In genomic region chr2:106708189-106708588, GRCh38 we compare ENCODE assay signal across 23 cellular contexts.
"Had no signal": no experiment of that assay in that cellular context is flagged by ENCODE, and none has a peak within 500 bp of the region (broad histone marks: within the 10 kb centered on the region; RNA-seq: fewer than 3 reads in every experiment).

No MANE protein-coding gene starts in this region.

- ATAC-seq: activated CD8-positive, alpha-beta memory T cell treated with anti-CD3 and anti-CD28 coated beads, Interleukin-2, amount 10 ng/mL, durations not matched to agents 7 days and 5 days; activated CD8-positive, alpha-beta T cell treated with anti-CD3 and anti-CD28 coated beads for 36 hours; activated naive CD8-positive, alpha-beta T cell treated with anti-CD3 and anti-CD28 coated beads, Interleukin-2, amount 50 U/mL, for 24 hours; body of pancreas; effector memory CD8-positive, alpha-beta T cell; gastrocnemius medialis; psoas muscle; right cardiac atrium; SK-N-SH treated with all-trans-retinoic acid at 6 μM for 48 hours; stimulated activated naive CD8-positive, alpha-beta T cell treated with anti-CD3 and anti-CD28 coated beads, Interleukin-15, amount 100 ng/mL, for 72 hours had no signal

- DNase-seq: activated CD4-positive, alpha-beta T cell treated with anti-CD3 and anti-CD28 coated beads, Interleukin-2, amount 10 ng/mL, durations not matched to agents 7 days and 5 days; activated CD4-positive, CD25-positive, alpha-beta regulatory T cell treated with anti-CD3 and anti-CD28 coated beads, Interleukin-2, amount 50 U/mL, for 72 hours; activated CD8-positive, alpha-beta memory T cell treated with anti-CD3 and anti-CD28 coated beads, Interleukin-2, amount 10 ng/mL, durations not matched to agents 7 days and 5 days; activated CD8-positive, alpha-beta T cell treated with anti-CD3 and anti-CD28 coated beads for 36 hours; activated effector memory CD4-positive, alpha-beta T cell treated with anti-CD3 and anti-CD28 coated beads, Interleukin-2, amount 50 U/mL, for 16 hours; activated naive CD4-positive, alpha-beta T cell treated with anti-CD3 and anti-CD28 coated beads, Interleukin-2, amount 50 U/mL, for 16 hours; activated naive CD8-positive, alpha-beta T cell treated with anti-CD3 and anti-CD28 coated beads, Interleukin-2, amount 50 U/mL, for 24 hours; activated T-cell treated with anti-CD3 and anti-CD28 coated beads for 4 hours; body of pancreas; effector memory CD8-positive, alpha-beta T cell; gastrocnemius medialis; head of caudate nucleus; hypothalamus; ovary; right cardiac atrium; stimulated activated CD4-positive, alpha-beta T cell treated with anti-CD3 and anti-CD28 coated beads, Interleukin-12 subunit alpha, Interleukin-12 subunit beta, amount 100 ng/mL, for 4 hours; stimulated activated naive CD8-positive, alpha-beta T cell treated with anti-CD3 and anti-CD28 coated beads, Interleukin-15, amount 100 ng/mL, for 72 hours; WERI-Rb-1 had no signal

- H3K9me3 ChIP-seq: gastrocnemius medialis, ovary, psoas muscle, suprapubic skin, vagina had no signal

- H3K27ac ChIP-seq: body of pancreas, esophagus muscularis mucosa, gastrocnemius medialis, ovary, psoas muscle, suprapubic skin, vagina, WERI-Rb-1 had no signal

- H3K27me3 ChIP-seq: body of pancreas, esophagus muscularis mucosa, gastrocnemius medialis, ovary, suprapubic skin, vagina had no signal

- H3K36me3 ChIP-seq: esophagus muscularis mucosa, gastrocnemius medialis, ovary, suprapubic skin, vagina, WERI-Rb-1 had no signal

- H3K4me1 ChIP-seq: body of pancreas, gastrocnemius medialis, psoas muscle had no signal

- H3K4me3 ChIP-seq: body of pancreas, esophagus muscularis mucosa, gastrocnemius medialis, ovary, psoas muscle, suprapubic skin, vagina had no signal
